9 cellular contexts compared by ENCODE assay signal in genomic region chr2:59584958-59585357, GRCh38.
DNase-seq lines count a peak whose midpoint lies in the region; ATAC-seq and TF ChIP-seq lines count a peak whose summit lies in the region.
"Had no signal": no experiment of that assay in that cellular context is flagged by ENCODE, and none has a peak within 500 bp of the region (broad histone marks: within the 10 kb centered on the region; RNA-seq: fewer than 3 reads in every experiment).

No MANE protein-coding gene starts in this region.

- TF ChIP-seq EP300 in gastroesophageal sphincter (IDR thresholded peaks at IDR 0.05), result no peak

- POLR2A ChIA-PET in RWPE1 (lab: Yijun Ruan, JAX; ENCODE audit: low non-redundant PET), result no interaction called here

- 100% methylated on average over 1 of the region's 1 CpG for WGBS in gastroesophageal sphincter (ENCODE audit: low coverage in 1 of 2), 2 donors

- H3K36me3 ChIP-seq in gastroesophageal sphincter, result no peaks in the 10 kb centered on the region
- H3K36me3 ChIP-seq: uterus had no signal

- H3K36me3 Mint-ChIP-seq in Calu3 (ENCODE audit: insufficient read depth, unreplicated experiment), result no peaks in the 10 kb centered on the region

- H3K9me3 Mint-ChIP-seq in Calu3 (ENCODE audit: low read depth, unreplicated experiment), result peaks cover 2% of the 10 kb centered on the region

- H3K4me3 Mint-ChIP-seq in Calu3 (ENCODE audit: low read depth, unreplicated experiment), result no peak overlapping the region

- no peak for TF ChIP-seq CTCF in Calu3 (IDR thresholded peaks at IDR 0.05; ENCODE audit: unreplicated experiment)
- TF ChIP-seq CTCF in GM12875 (IDR thresholded peaks at IDR 0.05; ENCODE audit: borderline replicate concordance, insufficient read depth, low read depth, low read length), result peak; percentile 51; the same call in 1 of the 2 replicates
- peak; percentile 19 for TF ChIP-seq CTCF in fibroblast of villous mesenchyme (IDR thresholded peaks at IDR 0.05; ENCODE audit: insufficient read depth, low read depth, low read length)
- no peak for TF ChIP-seq CTCF in RWPE1 (conservative IDR thresholded peaks at IDR 0.05; ENCODE audit: low read depth)
- TF ChIP-seq CTCF in GM10266 (IDR thresholded peaks at IDR 0.05; ENCODE audit: control insufficient read depth, insufficient read depth, low read depth, missing control alignments), result no peak
- peak in 1 of 4 experiments; percentile 25 for TF ChIP-seq CTCF in gastroesophageal sphincter (IDR thresholded peaks at IDR 0.05)
- no peak for TF ChIP-seq CTCF in foreskin fibroblast (IDR thresholded peaks at IDR 0.05; ENCODE audit: low read depth, low read length)

- DNase-seq in Calu3, result peak; percentile 26
- DNase-seq in NCI-H82 (lab: John Stamatoyannopoulos, UW), result peak; percentile 84
- DNase-seq in fibroblast of villous mesenchyme (ENCODE audit: low read depth), result no peak
- DNase-seq in RWPE1 (ENCODE audit: low spot score), result no peak
- no peak for DNase-seq in GM10266 (ENCODE audit: extremely low spot score)
- DNase-seq in foreskin fibroblast, result no peak
- DNase-seq: uterus had no signal

- no peaks in the 10 kb centered on the region for H3K9me3 ChIP-seq in gastroesophageal sphincter
- H3K9me3 ChIP-seq: uterus had no signal

- H3K27ac ChIP-seq in RWPE1, result no peak overlapping the region
- H3K27ac ChIP-seq in gastroesophageal sphincter, result no peak overlapping the region
- H3K27ac ChIP-seq: uterus had no signal

- H3K4me1 Mint-ChIP-seq in Calu3 (ENCODE audit: low read depth, unreplicated experiment), result no peaks in the 10 kb centered on the region

- H3K27me3 Mint-ChIP-seq in Calu3 (ENCODE audit: unreplicated experiment), result no peaks in the 10 kb centered on the region

- H3K4me1 ChIP-seq in gastroesophageal sphincter, result no peaks in the 10 kb centered on the region
- H3K4me1 ChIP-seq: uterus had no signal

- no peak for ATAC-seq in gastroesophageal sphincter

- no peak for TF ChIP-seq POLR2A in gastroesophageal sphincter (IDR thresholded peaks at IDR 0.05)

- BruUV-seq in Calu3 (replicated peaks; lab: Mats Ljungman, UMichigan), result no TSS peak

- intact Hi-C loops in Calu3 (cut with micrococcal nuclease; ENCODE audit: unreplicated experiment), result loop anchor here (10.0 kb wide), 1 partner anchor 280 kb away; no protein-coding TSS in a partner anchor

- no peak overlapping the region for H3K27ac Mint-ChIP-seq in Calu3 (ENCODE audit: unreplicated experiment)

- no peak overlapping the region for H3K4me3 ChIP-seq in GM12875 (ENCODE audit: low read depth, low read length)
- no peak overlapping the region for H3K4me3 ChIP-seq in fibroblast of villous mesenchyme (ENCODE audit: low read depth, low read length)
- no peak overlapping the region for H3K4me3 ChIP-seq in gastroesophageal sphincter
- H3K4me3 ChIP-seq in foreskin fibroblast (ENCODE audit: low read depth in 1 of 2, low read length in 2 of 2), result no peak overlapping the region
- H3K4me3 ChIP-seq: uterus had no signal

- H3K27me3 ChIP-seq in gastroesophageal sphincter, result no peaks in the 10 kb centered on the region
- H3K27me3 ChIP-seq: uterus had no signal

- CTCF ChIA-PET in Calu3 (lab: Charles Lee), result interaction anchor here (0.6 kb wide), 1 partner anchor 984 kb away, joined by 3 read pairs; no protein-coding TSS in a partner anchor
- CTCF ChIA-PET in RWPE1 (lab: Yijun Ruan, JAX), result interaction anchor here (0.7 kb wide), 2 partner anchors 43 to 79 kb away, joined by 3 read pairs; no protein-coding TSS in a partner anchor

Comparison
In these comparisons a context has a peak if more than half of its experiments do, and no peak if none do; other contexts are left out.
1. DNase-seq: peak in Calu3 (single experiment) and NCI-H82 (single experiment); none in fibroblast of villous mesenchyme (single experiment), RWPE1 (single experiment), GM10266 (single experiment) and foreskin fibroblast (0 of 2).
2. CTCF ChIP-seq: peak in GM12875 (single experiment) and fibroblast of villous mesenchyme (single experiment); none in Calu3 (single experiment), RWPE1 (single experiment), GM10266 (single experiment) and foreskin fibroblast (single experiment).